In the genomic region with DNA sequence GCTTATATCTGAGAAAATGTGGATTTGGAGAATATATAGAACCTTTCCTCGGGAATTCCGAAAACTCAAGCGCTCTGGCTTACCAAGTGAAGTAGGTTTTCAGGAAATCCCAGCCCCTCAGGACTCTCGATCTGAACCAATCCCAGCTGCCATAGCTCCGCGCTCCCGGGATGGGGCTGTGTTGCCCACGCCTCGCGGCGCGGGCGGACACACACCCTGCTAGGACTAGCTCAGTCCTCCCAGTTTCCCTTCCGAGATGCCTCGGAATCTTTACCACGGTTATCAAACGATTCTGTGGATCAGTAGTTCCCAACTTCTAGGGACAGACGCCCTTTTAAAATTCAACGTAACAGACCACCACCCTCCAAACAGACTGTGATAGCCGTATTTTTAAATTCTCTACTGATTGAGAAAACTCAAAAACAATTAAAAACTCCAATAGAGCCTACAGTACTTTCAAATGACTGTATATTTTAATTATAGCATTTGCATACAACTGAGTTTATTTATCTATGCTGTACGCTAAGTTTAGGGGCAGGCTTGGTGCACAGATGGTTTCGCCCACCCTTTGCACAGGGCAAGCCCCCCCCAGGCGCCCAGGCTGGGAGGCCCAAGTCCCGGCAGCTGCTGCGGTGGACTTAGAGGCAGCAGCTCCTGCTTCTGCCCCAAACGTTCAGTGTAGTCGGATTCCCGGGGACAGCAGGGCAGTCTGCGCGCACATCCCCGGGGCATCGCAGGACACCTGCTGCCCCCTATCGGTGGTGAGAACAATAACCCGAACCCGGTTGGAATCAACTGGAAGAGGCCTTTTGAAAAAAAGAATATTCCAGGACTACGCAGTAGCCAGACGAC, we compare ENCODE assay signal across 8 cellular contexts. TPM values are rescaled to one million over a fixed set of nuclear protein-coding genes. Genes with fewer than 3 reads are reported as not detected.
DNase-seq lines count a peak whose midpoint lies in the region; ATAC-seq and TF ChIP-seq lines count a peak whose summit lies in the region.

No MANE protein-coding gene starts in this region.

- H3K9me3 Mint-ChIP-seq in activated T-cell treated with anti-CD3 and anti-CD28 coated beads, Interleukin-2, amount 50 U/mL, for 72 hours, result no peaks in the 10 kb centered on the region

- H3K4me2 ChIP-seq in OCI-LY1 (ENCODE audit: low read length), result peak overlapping the region; percentile 97

- H3K4me3 ChIP-seq in OCI-LY1 (ENCODE audit: low read depth, low read length, poor library complexity, severe bottlenecking), result peak overlapping the region; percentile 71

- no peaks in the 10 kb centered on the region for H3K36me3 Mint-ChIP-seq in activated T-cell treated with anti-CD3 and anti-CD28 coated beads, Interleukin-2, amount 50 U/mL, for 72 hours (ENCODE audit: insufficient read depth in 2 of 2)

- peaks cover 8% of the 10 kb centered on the region for H3K4me1 Mint-ChIP-seq in activated T-cell treated with anti-CD3 and anti-CD28 coated beads, Interleukin-2, amount 50 U/mL, for 72 hours (ENCODE audit: low read depth)

- no peak overlapping the region for H3K27ac Mint-ChIP-seq in activated T-cell treated with anti-CD3 and anti-CD28 coated beads, Interleukin-2, amount 50 U/mL, for 72 hours

- peak; percentile 87 for TF ChIP-seq CTCF in OCI-LY1 (IDR thresholded peaks at IDR 0.05; ENCODE audit: low read length)

- no peaks in the 10 kb centered on the region for H3K79me2 ChIP-seq in OCI-LY1 (ENCODE audit: insufficient read depth, low read length)

- H3K4me1 ChIP-seq in OCI-LY1 (ENCODE audit: insufficient read depth, low read length, severe bottlenecking), result peaks cover 74% of the 10 kb centered on the region

- no peaks in the 10 kb centered on the region for H3K9me2 ChIP-seq in OCI-LY1 (ENCODE audit: low read depth, low read length)

- H3K27me3 ChIP-seq in OCI-LY1 (ENCODE audit: insufficient read depth, low read length), result no peaks in the 10 kb centered on the region

- no peaks in the 10 kb centered on the region for H3K9me3 ChIP-seq in OCI-LY1 (ENCODE audit: low read length)

- peak overlapping the region; percentile 84 to 88 for H3K4me3 Mint-ChIP-seq in activated T-cell treated with anti-CD3 and anti-CD28 coated beads, Interleukin-2, amount 50 U/mL, for 72 hours

- peaks cover 23% of the 10 kb centered on the region for H3K27me3 Mint-ChIP-seq in activated T-cell treated with anti-CD3 and anti-CD28 coated beads, Interleukin-2, amount 50 U/mL, for 72 hours (ENCODE audit: low read depth)

- H3K36me3 ChIP-seq in OCI-LY1 (ENCODE audit: insufficient read depth, low read length), result no peaks in the 10 kb centered on the region

- peak overlapping the region; percentile 91 for H3K27ac ChIP-seq in OCI-LY1 (ENCODE audit: low read depth, low read length, poor library complexity, severe bottlenecking)

- H2AFZ ChIP-seq in OCI-LY1 (ENCODE audit: low read length), result no peak overlapping the region

- ATAC-seq in GM19438 (IDR thresholded peaks at IDR 0.05; ENCODE audit: low read depth, unreplicated experiment) (peak; percentile 48), HG03469 (IDR thresholded peaks at IDR 0.05; ENCODE audit: unreplicated experiment) (peak; percentile 50)
- peak; percentile 58 to 59 for ATAC-seq in activated T-cell treated with anti-CD3 and anti-CD28 coated beads, Interleukin-2, amount 50 U/mL, for 72 hours (replicated peaks in 1 of 2)
- peak; percentile 71 for ATAC-seq in stimulated activated naive CD8-positive, alpha-beta T cell treated with anti-CD3 and anti-CD28 coated beads, Interleukin-15, Interleukin-2, amounts not matched to agents 100 U/mL and 50 U/mL, for 24 hours

- H3F3A ChIP-seq in OCI-LY1 (ENCODE audit: insufficient read depth, low read length), result no peaks in the 10 kb centered on the region

- no peaks in the 10 kb centered on the region for H4K20me1 ChIP-seq in OCI-LY1 (ENCODE audit: insufficient read depth, low read length)

- DNase-seq in COLO668 (lab: John Stamatoyannopoulos, UW; ENCODE audit: unreplicated experiment) (peak; percentile 45), fibroblast of gingiva (ENCODE audit: low read depth) (peak; percentile 90), myocyte (ENCODE audit: low read depth) (peak; percentile 94)
- peak; percentile 56 to 75 for DNase-seq in activated T-cell treated with anti-CD3 and anti-CD28 coated beads, Interleukin-2, amount 50 U/mL, for 72 hours
- peak; percentile 73 for DNase-seq in stimulated activated naive CD8-positive, alpha-beta T cell treated with anti-CD3 and anti-CD28 coated beads, Interleukin-15, Interleukin-2, amounts not matched to agents 100 U/mL and 50 U/mL, for 24 hours

- peak overlapping the region; percentile 74; the same call in 1 of the 2 replicates for H3K9ac ChIP-seq in OCI-LY1 (ENCODE audit: low read length)

RNA-seq across cellular contexts. Expression of a gene that starts 52.3 kb away (rescaled TPM):
- total RNA-seq in activated T-cell treated with anti-CD3 and anti-CD28 coated beads, Interleukin-2, amount 50 U/mL, for 72 hours, result not detected
- not detected in 2 replicates for total RNA-seq in myocyte
- 0.63 TPM for polyA plus RNA-seq in myocyte (2012)

Comparison
In these comparisons a context has a peak if more than half of its experiments do, and no peak if none do; other contexts are left out.
1. Peak in every context shown above with its lines: DNase-seq, ATAC-seq, H3K4me3 ChIP-seq and H3K27ac ChIP-seq.